In the genomic region with DNA sequence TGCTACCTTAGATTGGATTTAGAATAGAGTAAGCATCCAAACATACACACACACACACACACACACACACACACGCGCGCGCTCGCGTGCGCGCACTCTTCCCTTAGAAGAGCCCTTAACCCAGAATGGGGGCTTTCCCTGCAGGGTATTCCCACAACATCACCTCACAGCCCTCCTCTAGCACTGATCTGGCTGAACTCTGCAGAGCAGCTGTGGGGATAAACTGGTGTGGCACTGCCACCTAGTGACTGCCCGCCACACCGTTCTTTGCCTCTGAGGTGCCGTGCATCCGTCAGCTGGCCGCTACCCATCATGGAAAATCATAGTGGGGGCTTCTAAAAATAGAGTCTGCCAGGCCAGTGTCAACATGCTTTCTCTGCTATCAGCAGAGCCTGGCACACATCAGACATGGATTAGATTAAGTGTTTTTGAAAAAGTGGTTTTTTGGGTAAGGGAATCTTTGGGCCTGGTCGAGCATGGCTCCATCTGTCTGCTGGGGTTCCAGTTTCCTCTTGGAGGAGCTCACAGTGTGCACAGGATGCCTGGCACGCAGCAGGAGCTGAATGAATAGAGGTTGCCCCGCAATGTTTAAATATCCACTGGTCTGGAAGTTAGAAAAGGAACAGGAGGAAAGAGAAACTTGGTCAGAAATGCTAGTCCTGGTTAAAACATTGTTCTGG, we compare ENCODE assay signal across 8 cellular contexts.
A peak's percentile ranks its signal among the peaks of the same experiment; 100 is the strongest.
DNase-seq lines count a peak whose midpoint lies in the region; ATAC-seq and TF ChIP-seq lines count a peak whose summit lies in the region.

No MANE protein-coding gene starts in this region.

- H3K4me3 ChIP-seq in foreskin fibroblast (ENCODE audit: low read depth in 1 of 2, low read length in 2 of 2) (peak overlapping the region in 1 of 2 donors; percentile 25), vagina (no peak overlapping the region)

- peaks cover 6% of the 10 kb centered on the region for H3K4me1 ChIP-seq in vagina

- H3K27ac ChIP-seq in vagina, result no peak overlapping the region

- intact Hi-C loops in vagina (cut with DNase I), result no loop called here

- H3K9me3 ChIP-seq in vagina, result no peaks in the 10 kb centered on the region

- TF ChIP-seq CTCF in foreskin fibroblast (IDR thresholded peaks at IDR 0.05; ENCODE audit: low read depth, low read length), result peak; percentile 87
- no peak for TF ChIP-seq CTCF in omental fat pad (IDR thresholded peaks at IDR 0.05)
- peak; percentile 58 to 80 (median 77) for TF ChIP-seq CTCF in vagina (IDR thresholded peaks at IDR 0.05)

- H3K36me3 ChIP-seq in vagina, result no peaks in the 10 kb centered on the region

- ATAC-seq in GM19043 (IDR thresholded peaks at IDR 0.05; ENCODE audit: low read depth, unreplicated experiment), result peak; percentile 96
- ATAC-seq in HG03103 (IDR thresholded peaks at IDR 0.05; ENCODE audit: low read depth, unreplicated experiment), result peak; percentile 97
- peak; percentile 83 for ATAC-seq in omental fat pad (ENCODE audit: low FRiP score)

- TF ChIP-seq POLR2A in vagina (IDR thresholded peaks at IDR 0.05), result no peak

- in situ Hi-C loops in Caki2 (cut with HindIII; ENCODE audit: low pct_unique_long_range_greater_than_20kb, low sequenced_read_pairs), result no loop called here

- DNase-seq in Caki2 (ENCODE audit: low read depth) (peak; percentile 29), NCI-H526 (lab: John Stamatoyannopoulos, UW) (peak; percentile 17 to 61), activated T-cell treated with anti-CD3 and anti-CD28 coated beads for 24 hours (ENCODE audit: low read depth) (peak; percentile 18), foreskin fibroblast (peak; percentile 37 to 83), omental fat pad (ENCODE audit: low spot score) (no peak), vagina (ENCODE audit: extremely low spot score in 2 of 2) (no peak)

- no peaks in the 10 kb centered on the region for H3K27me3 ChIP-seq in vagina

Comparison
In these comparisons a context has a peak if more than half of its experiments do, and no peak if none do; other contexts are left out.
1. DNase-seq: peak in Caki2 (single experiment), NCI-H526 (2 of 2), activated T-cell treated with anti-CD3 and anti-CD28 coated beads for 24 hours (single experiment) and foreskin fibroblast (2 of 2); none in omental fat pad (single experiment) and vagina (0 of 2).
2. CTCF ChIP-seq: peak in foreskin fibroblast (single experiment) and vagina (3 of 3); none in omental fat pad (0 of 3).
3. Peak in every context shown above with its lines, with median percentiles within 50 percentile points of each other: ATAC-seq.